Comparison of ENCODE assay signal across 10 cellular contexts in genomic region chr4:1752284-1753041, GRCh38. TPM values are rescaled to one million over a fixed set of nuclear protein-coding genes. Genes with fewer than 3 reads are reported as not detected.
A peak's percentile ranks its signal among the peaks of the same experiment; 100 is the strongest.
DNase-seq lines count a peak whose midpoint lies in the region; ATAC-seq, FAIRE-seq and TF ChIP-seq lines count a peak whose summit lies in the region.
"Had no signal": no experiment of that assay in that cellular context is flagged by ENCODE, and none has a peak within 500 bp of the region (broad histone marks: within the 10 kb centered on the region; RNA-seq: fewer than 3 reads in every experiment).

No MANE protein-coding gene starts in this region.

- peak; percentile 26 to 32 for ATAC-seq in activated T-cell treated with anti-CD3 and anti-CD28 coated beads, Interleukin-2, amount 50 U/mL, for 72 hours (replicated peaks in 1 of 2)
- ATAC-seq in HepG2 (peak; percentile 60), HG02642 (IDR thresholded peaks at IDR 0.05; ENCODE audit: poor library complexity, unreplicated experiment) (no peak)

- TF ChIP-seq RAD21 in HepG2 (CRISPR knock-in tag; IDR thresholded peaks at IDR 0.05) = no peak

- H3K4me1 Mint-ChIP-seq in CD14-positive monocyte = peaks cover 10% of the 10 kb centered on the region
- H3K4me1 Mint-ChIP-seq in activated T-cell treated with anti-CD3 and anti-CD28 coated beads, Interleukin-2, amount 50 U/mL, for 72 hours (ENCODE audit: low read depth) = no peaks in the 10 kb centered on the region

- CTCF ChIA-PET in HepG2 (lab: Yijun Ruan, JAX; ENCODE audit: low intra/inter-chr PET ratio, low total read pairs) = interaction anchor here (2.9 kb wide), 1 partner anchor 58 kb away, joined by 22 read pairs; no protein-coding TSS in a partner anchor
- CTCF ChIA-PET in HEK293T (lab: Yijun Ruan, JAX) = no interaction called here

- no peak overlapping the region for H2AFZ ChIP-seq in HepG2 (ENCODE audit: low read length)

- H3K36me3 Mint-ChIP-seq in CD14-positive monocyte = no peaks in the 10 kb centered on the region
- H3K36me3 Mint-ChIP-seq in activated T-cell treated with anti-CD3 and anti-CD28 coated beads, Interleukin-2, amount 50 U/mL, for 72 hours (ENCODE audit: insufficient read depth in 2 of 2) = no peaks in the 10 kb centered on the region

- WGBS in HepG2 (ENCODE audit: low lambda C conversion rate) = no CpG with 5 or more reads among the region's 35 CpGs

- in situ Hi-C loops in HepG2 (cut with HindIII; ENCODE audit: extremely low pct_ligation_motif_present, low pct_unique_long_range_greater_than_20kb) = loop anchor here (10.0 kb wide), 1 partner anchor 52 kb away; no protein-coding TSS in a partner anchor
- in situ Hi-C loops in G401 (cut with HindIII; ENCODE audit: low sequenced_read_pairs) = no loop called here

- H4K20me1 ChIP-seq in HepG2 (ENCODE audit: insufficient read depth, low read length) = no peaks in the 10 kb centered on the region

- H3K27ac ChIP-seq in HepG2 (ENCODE audit: extremely low read length, insufficient read depth, low read length) = peak overlapping the region; percentile 12
- H3K27ac ChIP-seq: testis had no signal

- intact Hi-C loops in CD14-positive monocyte (cut with micrococcal nuclease) = loop anchor here in 1 of 2 donors (5.0 kb wide), 1 partner anchor 55 kb away; no protein-coding TSS in a partner anchor
- intact Hi-C loops in HepG2 (cut with micrococcal nuclease; ENCODE audit: unreplicated experiment) = loop anchor here (2.0 kb wide), 1 partner anchor 26 kb away; no protein-coding TSS in a partner anchor

- TF ChIP-seq POLR2A in HepG2 (IDR thresholded peaks at IDR 0.05; ENCODE audit: insufficient read depth in 1 of 2, low read depth in 2 of 2, low read length in 2 of 2) = no peak

- H3K4me3 ChIP-seq in H7 (ENCODE audit: insufficient read depth, low read depth, low read length) (no peak overlapping the region), HepG2 (replicated peaks in 1 of 3; ENCODE audit: insufficient read depth in 1 of 3, low read depth in 2 of 3, low read length in 3 of 3) (peak overlapping the region; percentile 45 to 73 (median 56))
- H3K4me3 ChIP-seq: Peyer's patch, testis had no signal

- no peak for FAIRE-seq in HepG2 (lab: Jason Lieb, UNC)

- peaks cover 0 to 6% (median 2%) of the 10 kb centered on the region in 3 donors for H3K27me3 Mint-ChIP-seq in CD14-positive monocyte (ENCODE audit: low read depth in 3 of 3)
- H3K27me3 Mint-ChIP-seq in activated T-cell treated with anti-CD3 and anti-CD28 coated beads, Interleukin-2, amount 50 U/mL, for 72 hours (ENCODE audit: low read depth) = no peaks in the 10 kb centered on the region

- TF ChIP-seq CTCF in CD14-positive monocyte (IDR thresholded peaks at IDR 0.05) = no peak
- TF ChIP-seq CTCF in HepG2 (CRISPR knock-in tag; IDR thresholded peaks at IDR 0.05) = peak; percentile 68

- H3K9me3 Mint-ChIP-seq in CD14-positive monocyte = peaks cover 0 to 3% (median 0%) of the 10 kb centered on the region in 7 donors
- no peaks in the 10 kb centered on the region for H3K9me3 Mint-ChIP-seq in activated T-cell treated with anti-CD3 and anti-CD28 coated beads, Interleukin-2, amount 50 U/mL, for 72 hours

- H3K4me2 ChIP-seq in HepG2 (ENCODE audit: low read depth, low read length) = peak overlapping the region; percentile 82

- no peaks in the 10 kb centered on the region for H3K9me3 ChIP-seq in HepG2 (ENCODE audit: low read length)
- H3K9me3 ChIP-seq: Peyer's patch, testis had no signal

- TF ChIP-seq EP300 in HepG2 (IDR thresholded peaks at IDR 0.05; ENCODE audit: low read depth in 2 of 2, low read length in 2 of 2) (no peak), HepG2 (CRISPR knock-in tag; IDR thresholded peaks at IDR 0.05; ENCODE audit: borderline replicate concordance) (no peak)

- H3K79me2 ChIP-seq in HepG2 (ENCODE audit: insufficient read depth, low read length) = no peaks in the 10 kb centered on the region

- POLR2A ChIA-PET in HepG2 (lab: Yijun Ruan, JAX) (interaction anchor here (0.8 to 3.6 kb wide), 15 partner anchors 8 to 56 kb away, joined by 3 to 70 read pairs (median 10); partner anchors contain the start of genes FGFR3, TACC3 and TMEM129), HEK293T (lab: Yijun Ruan, JAX) (interaction anchor here (0.6 to 1.4 kb wide), 2 partner anchors 14 to 31 kb away, joined by 3 to 4 read pairs; partner anchors contain the start of genes TACC3 and TMEM129)

- peaks cover 90% of the 10 kb centered on the region for H3K4me1 ChIP-seq in HepG2 (ENCODE audit: insufficient read depth, low read length)
- H3K4me1 ChIP-seq: testis had no signal

- DNase-seq in CD14-positive monocyte (ENCODE audit: low spot score) = no peak
- DNase-seq in H7 = peak; percentile 83
- DNase-seq in activated T-cell treated with anti-CD3 and anti-CD28 coated beads, Interleukin-2, amount 50 U/mL, for 72 hours = peak; percentile 49 to 57
- peak; percentile 69 for DNase-seq in HepG2 (ENCODE audit: low spot score)
- no peak for DNase-seq in cerebellar cortex (ENCODE audit: low spot score)
- no peak for DNase-seq in G401 (ENCODE audit: low spot score)
- DNase-seq in HEK293T (ENCODE audit: extremely low spot score) = no peak
- DNase-seq: Peyer's patch, testis had no signal

- peak overlapping the region; percentile 43 to 51 for H3K4me3 Mint-ChIP-seq in CD14-positive monocyte
- H3K4me3 Mint-ChIP-seq in activated T-cell treated with anti-CD3 and anti-CD28 coated beads, Interleukin-2, amount 50 U/mL, for 72 hours = peak overlapping the region in 1 of 2 donors; percentile 27

- H3K36me3 ChIP-seq in H7 (replicated peaks; ENCODE audit: control insufficient read depth, insufficient read depth, low read length) (no peaks in the 10 kb centered on the region), HepG2 (replicated peaks in 1 of 2; ENCODE audit: control insufficient read depth in 1 of 2, insufficient read depth in 2 of 2, low read length in 2 of 2) (no peaks in the 10 kb centered on the region)
- H3K36me3 ChIP-seq: Peyer's patch had no signal

- no TSS peak for BruUV-seq in HepG2 (replicated peaks; lab: Mats Ljungman, UMichigan)

- H3K27ac Mint-ChIP-seq in CD14-positive monocyte = peak overlapping the region in 3 of 7 donors; percentile 12 to 25 (median 20)
- no peak overlapping the region for H3K27ac Mint-ChIP-seq in activated T-cell treated with anti-CD3 and anti-CD28 coated beads, Interleukin-2, amount 50 U/mL, for 72 hours

- H3K27me3 ChIP-seq in H7 (ENCODE audit: control insufficient read depth, insufficient read depth, low read length) = no peaks in the 10 kb centered on the region
- H3K27me3 ChIP-seq in HepG2 (ENCODE audit: control insufficient read depth in 1 of 2, insufficient read depth in 2 of 2, low read length in 2 of 2) = no peaks in the 10 kb centered on the region; a peak in 1 of 5 replicates
- H3K27me3 ChIP-seq: Peyer's patch, testis had no signal

- H3K9ac ChIP-seq in HepG2 (ENCODE audit: insufficient read depth, low read depth, low read length) = peak overlapping the region; percentile 58

RNA-seq across cellular contexts. Expression of gene TACC3, which starts 31.1 kb away (rescaled TPM):
- polyA plus RNA-seq in CD14-positive monocyte (10 to 100 TPM; 43.7 to 56.6 TPM), HepG2 (2011; rRNA removed) (15.7 and 20.3 TPM in 2 replicates)
- 54.0 and 69.0 TPM in 2 replicates for total RNA-seq in H7 (2014; rRNA removed; shearing (Covaris generic))
- total RNA-seq in activated T-cell treated with anti-CD3 and anti-CD28 coated beads, Interleukin-2, amount 50 U/mL, for 72 hours = 100 to 1,000 TPM; 172 to 206 TPM
- 21.2 and 35.4 TPM in 2 replicates for total RNA-seq in HepG2 (2016; rRNA removed; fragmentation: Illumina TruSeq; extraction: Trizol)
- total RNA-seq in HepG2 (2016; cell fraction: cytosol; rRNA removed; fragmentation: Illumina TruSeq; extraction: Trizol; ENCODE audit: low read depth) = 9.8 and 10.0 TPM in 2 replicates
- 23.8 and 32.4 TPM in 2 replicates for total RNA-seq in HepG2 (2016; cell fraction: insoluble cytoplasmic fraction; rRNA removed; fragmentation: Illumina TruSeq; extraction: Trizol)
- total RNA-seq in HepG2 (2016; cell fraction: membrane; rRNA removed; fragmentation: Illumina TruSeq; extraction: Trizol) = 15.9 and 17.1 TPM in 2 replicates
- 24.3 and 29.3 TPM in 2 replicates for total RNA-seq in HepG2 (2016; cell fraction: nucleus; rRNA removed; fragmentation: Illumina TruSeq; extraction: Trizol)
- 8.7 and 16.8 TPM in 2 replicates for polyA plus RNA-seq in HepG2 (2011; cell fraction: cytosol; rRNA removed)
- polyA plus RNA-seq in HepG2 (2011; cell fraction: nucleus; rRNA removed) = 68.2 and 101 TPM in 2 replicates
- 16.3 and 27.3 TPM in 2 replicates for polyA plus RNA-seq in HepG2 (2012)
- polyA plus RNA-seq in HepG2 (2016; cell fraction: cytosol; fragmentation: Illumina TruSeq; extraction: Trizol; ENCODE audit: low read depth) = 5.5 and 6.4 TPM in 2 replicates
- 59.5 and 79.8 TPM in 2 replicates for polyA plus RNA-seq in HepG2 (2016; cell fraction: insoluble cytoplasmic fraction; fragmentation: Illumina TruSeq; extraction: Trizol; ENCODE audit: low read depth)
- polyA plus RNA-seq in HepG2 (2016; cell fraction: membrane; fragmentation: Illumina TruSeq; extraction: Trizol; ENCODE audit: low read depth) = 10.8 and 13.8 TPM in 2 replicates
- polyA plus RNA-seq in HepG2 (2016; cell fraction: nucleus; fragmentation: Illumina TruSeq; extraction: Trizol; ENCODE audit: insufficient read depth, low read depth) = 133 and 138 TPM in 2 replicates
- polyA minus RNA-seq in HepG2 (2011; rRNA and poly(A)+ RNA removed; ENCODE audit: low replicate concordance) = 12.7 and 22.2 TPM in 2 replicates
- 7.4 and 8.9 TPM in 2 replicates for polyA minus RNA-seq in HepG2 (2011; cell fraction: cytosol; rRNA and poly(A)+ RNA removed)
- 10.9 and 13.8 TPM in 2 replicates for polyA minus RNA-seq in HepG2 (2011; cell fraction: nucleus; rRNA and poly(A)+ RNA removed)
- total RNA-seq in G401 (2014; rRNA removed; shearing (Covaris generic)) = 139 and 164 TPM in 2 replicates

RNA-seq across cellular contexts. Expression of gene TMEM129, which starts 31.3 kb away (rescaled TPM):
- polyA plus RNA-seq in CD14-positive monocyte = 10 to 100 TPM; 22.4 to 24.1 TPM
- total RNA-seq in H7 (2014; rRNA removed; shearing (Covaris generic)) = 69.7 and 86.0 TPM in 2 replicates
- 10 to 100 TPM; 20.4 to 22.1 TPM for total RNA-seq in activated T-cell treated with anti-CD3 and anti-CD28 coated beads, Interleukin-2, amount 50 U/mL, for 72 hours
- 15.5 and 25.8 TPM in 2 replicates for total RNA-seq in HepG2 (2016; rRNA removed; fragmentation: Illumina TruSeq; extraction: Trizol)
- 9.2 and 12.7 TPM in 2 replicates for total RNA-seq in HepG2 (2016; cell fraction: cytosol; rRNA removed; fragmentation: Illumina TruSeq; extraction: Trizol; ENCODE audit: low read depth)
- total RNA-seq in HepG2 (2016; cell fraction: insoluble cytoplasmic fraction; rRNA removed; fragmentation: Illumina TruSeq; extraction: Trizol) = 14.4 and 26.2 TPM in 2 replicates
- total RNA-seq in HepG2 (2016; cell fraction: membrane; rRNA removed; fragmentation: Illumina TruSeq; extraction: Trizol) = 28.5 and 34.5 TPM in 2 replicates
- 20.4 and 23.0 TPM in 2 replicates for total RNA-seq in HepG2 (2016; cell fraction: nucleus; rRNA removed; fragmentation: Illumina TruSeq; extraction: Trizol)
- polyA plus RNA-seq in HepG2 (2011; rRNA removed) = 19.0 and 36.1 TPM in 2 replicates
- polyA plus RNA-seq in HepG2 (2011; cell fraction: cytosol; rRNA removed) = 18.9 and 32.3 TPM in 2 replicates
- 79.1 and 84.6 TPM in 2 replicates for polyA plus RNA-seq in HepG2 (2011; cell fraction: nucleus; rRNA removed)
- 16.1 and 20.7 TPM in 2 replicates for polyA plus RNA-seq in HepG2 (2012)
- 9.4 and 10.4 TPM in 2 replicates for polyA plus RNA-seq in HepG2 (2016; cell fraction: cytosol; fragmentation: Illumina TruSeq; extraction: Trizol; ENCODE audit: low read depth)
- 14.1 and 16.2 TPM in 2 replicates for polyA plus RNA-seq in HepG2 (2016; cell fraction: insoluble cytoplasmic fraction; fragmentation: Illumina TruSeq; extraction: Trizol; ENCODE audit: low read depth)
- polyA plus RNA-seq in HepG2 (2016; cell fraction: membrane; fragmentation: Illumina TruSeq; extraction: Trizol; ENCODE audit: low read depth) = 21.6 and 23.3 TPM in 2 replicates
- polyA plus RNA-seq in HepG2 (2016; cell fraction: nucleus; fragmentation: Illumina TruSeq; extraction: Trizol; ENCODE audit: insufficient read depth, low read depth) = 36.1 and 41.5 TPM in 2 replicates
- polyA minus RNA-seq in HepG2 (2011; rRNA and poly(A)+ RNA removed; ENCODE audit: low replicate concordance) = 7.1 and 61.3 TPM in 2 replicates
- polyA minus RNA-seq in HepG2 (2011; cell fraction: cytosol; rRNA and poly(A)+ RNA removed) = 18.8 and 21.5 TPM in 2 replicates
- 6.4 and 8.5 TPM in 2 replicates for polyA minus RNA-seq in HepG2 (2011; cell fraction: nucleus; rRNA and poly(A)+ RNA removed)
- total RNA-seq in G401 (2014; rRNA removed; shearing (Covaris generic)) = 51.6 and 91.7 TPM in 2 replicates

RNA-seq across cellular contexts. Expression of gene SLBP, which starts 40.3 kb away (rescaled TPM):
- 10 to 100 TPM; 59.1 to 63.7 TPM for polyA plus RNA-seq in CD14-positive monocyte
- total RNA-seq in H7 (2014; rRNA removed; shearing (Covaris generic)) = 75.3 and 82.2 TPM in 2 replicates
- 10 to 100 TPM; 56.4 to 63.1 TPM for total RNA-seq in activated T-cell treated with anti-CD3 and anti-CD28 coated beads, Interleukin-2, amount 50 U/mL, for 72 hours
- 104 and 131 TPM in 2 replicates for total RNA-seq in HepG2 (2016; rRNA removed; fragmentation: Illumina TruSeq; extraction: Trizol)
- 19.5 and 20.5 TPM in 2 replicates for total RNA-seq in HepG2 (2016; cell fraction: cytosol; rRNA removed; fragmentation: Illumina TruSeq; extraction: Trizol; ENCODE audit: low read depth)
- 103 and 128 TPM in 2 replicates for total RNA-seq in HepG2 (2016; cell fraction: insoluble cytoplasmic fraction; rRNA removed; fragmentation: Illumina TruSeq; extraction: Trizol)
- total RNA-seq in HepG2 (2016; cell fraction: membrane; rRNA removed; fragmentation: Illumina TruSeq; extraction: Trizol) = 43.3 and 44.2 TPM in 2 replicates
- total RNA-seq in HepG2 (2016; cell fraction: nucleus; rRNA removed; fragmentation: Illumina TruSeq; extraction: Trizol) = 39.3 and 41.5 TPM in 2 replicates
- polyA plus RNA-seq in HepG2 (2011; rRNA removed) = 29.8 and 43.9 TPM in 2 replicates
- polyA plus RNA-seq in HepG2 (2011; cell fraction: cytosol; rRNA removed) = 22.0 and 30.6 TPM in 2 replicates
- 12.8 and 13.8 TPM in 2 replicates for polyA plus RNA-seq in HepG2 (2011; cell fraction: nucleus; rRNA removed)
- 30.0 and 43.7 TPM in 2 replicates for polyA plus RNA-seq in HepG2 (2012)
- 10.3 and 11.7 TPM in 2 replicates for polyA plus RNA-seq in HepG2 (2016; cell fraction: cytosol; fragmentation: Illumina TruSeq; extraction: Trizol; ENCODE audit: low read depth)
- polyA plus RNA-seq in HepG2 (2016; cell fraction: insoluble cytoplasmic fraction; fragmentation: Illumina TruSeq; extraction: Trizol; ENCODE audit: low read depth) = 140 and 142 TPM in 2 replicates
- 24.5 and 24.6 TPM in 2 replicates for polyA plus RNA-seq in HepG2 (2016; cell fraction: membrane; fragmentation: Illumina TruSeq; extraction: Trizol; ENCODE audit: low read depth)
- 69.4 and 73.3 TPM in 2 replicates for polyA plus RNA-seq in HepG2 (2016; cell fraction: nucleus; fragmentation: Illumina TruSeq; extraction: Trizol; ENCODE audit: insufficient read depth, low read depth)
- 12.5 and 24.7 TPM in 2 replicates for polyA minus RNA-seq in HepG2 (2011; rRNA and poly(A)+ RNA removed; ENCODE audit: low replicate concordance)
- polyA minus RNA-seq in HepG2 (2011; cell fraction: cytosol; rRNA and poly(A)+ RNA removed) = 19.7 and 22.7 TPM in 2 replicates
- 10.8 and 13.7 TPM in 2 replicates for polyA minus RNA-seq in HepG2 (2011; cell fraction: nucleus; rRNA and poly(A)+ RNA removed)
- 98.5 and 101 TPM in 2 replicates for total RNA-seq in G401 (2014; rRNA removed; shearing (Covaris generic))

RNA-seq across cellular contexts. Expression of gene FGFR3, which starts 40.6 kb away (rescaled TPM):
- polyA plus RNA-seq in CD14-positive monocyte = not detected
- 37.5 and 43.6 TPM in 2 replicates for total RNA-seq in H7 (2014; rRNA removed; shearing (Covaris generic))
- under 1 TPM in 1 of 2 donors, not detected in 1; 0.36 TPM for total RNA-seq in activated T-cell treated with anti-CD3 and anti-CD28 coated beads, Interleukin-2, amount 50 U/mL, for 72 hours
- 40.2 and 103 TPM in 2 replicates for total RNA-seq in HepG2 (2016; rRNA removed; fragmentation: Illumina TruSeq; extraction: Trizol)
- total RNA-seq in HepG2 (2016; cell fraction: cytosol; rRNA removed; fragmentation: Illumina TruSeq; extraction: Trizol; ENCODE audit: low read depth) = 18.3 and 22.4 TPM in 2 replicates
- 38.7 and 106 TPM in 2 replicates for total RNA-seq in HepG2 (2016; cell fraction: insoluble cytoplasmic fraction; rRNA removed; fragmentation: Illumina TruSeq; extraction: Trizol)
- 39.4 and 45.4 TPM in 2 replicates for total RNA-seq in HepG2 (2016; cell fraction: membrane; rRNA removed; fragmentation: Illumina TruSeq; extraction: Trizol)
- 114 and 144 TPM in 2 replicates for total RNA-seq in HepG2 (2016; cell fraction: nucleus; rRNA removed; fragmentation: Illumina TruSeq; extraction: Trizol)
- polyA plus RNA-seq in HepG2 (2011; rRNA removed) = 109 and 159 TPM in 2 replicates
- polyA plus RNA-seq in HepG2 (2011; cell fraction: cytosol; rRNA removed) = 87.8 and 132 TPM in 2 replicates
- 914 and 1,354 TPM in 2 replicates for polyA plus RNA-seq in HepG2 (2011; cell fraction: nucleus; rRNA removed)
- polyA plus RNA-seq in HepG2 (2012) = 127 and 140 TPM in 2 replicates
- polyA plus RNA-seq in HepG2 (2016; cell fraction: cytosol; fragmentation: Illumina TruSeq; extraction: Trizol; ENCODE audit: low read depth) = 6.7 and 7.6 TPM in 2 replicates
- polyA plus RNA-seq in HepG2 (2016; cell fraction: insoluble cytoplasmic fraction; fragmentation: Illumina TruSeq; extraction: Trizol; ENCODE audit: low read depth) = 36.5 and 42.1 TPM in 2 replicates
- 24.3 and 24.6 TPM in 2 replicates for polyA plus RNA-seq in HepG2 (2016; cell fraction: membrane; fragmentation: Illumina TruSeq; extraction: Trizol; ENCODE audit: low read depth)
- polyA plus RNA-seq in HepG2 (2016; cell fraction: nucleus; fragmentation: Illumina TruSeq; extraction: Trizol; ENCODE audit: insufficient read depth, low read depth) = 393 and 407 TPM in 2 replicates
- polyA minus RNA-seq in HepG2 (2011; rRNA and poly(A)+ RNA removed; ENCODE audit: low replicate concordance) = 7.3 and 222 TPM in 2 replicates
- polyA minus RNA-seq in HepG2 (2011; cell fraction: cytosol; rRNA and poly(A)+ RNA removed) = 97.8 and 100 TPM in 2 replicates
- 130 and 153 TPM in 2 replicates for polyA minus RNA-seq in HepG2 (2011; cell fraction: nucleus; rRNA and poly(A)+ RNA removed)
- 38.4 and 49.9 TPM in 2 replicates for total RNA-seq in G401 (2014; rRNA removed; shearing (Covaris generic))

Comparison
In these comparisons a context has a peak if more than half of its experiments do, and no peak if none do; other contexts are left out.
1. DNase-seq: peak in H7 (single experiment), activated T-cell treated with anti-CD3 and anti-CD28 coated beads, Interleukin-2, amount 50 U/mL, for 72 hours (2 of 2) and HepG2 (single experiment); none in CD14-positive monocyte (single experiment), cerebellar cortex (single experiment), G401 (single experiment) and HEK293T (single experiment).